In the genomic region with DNA sequence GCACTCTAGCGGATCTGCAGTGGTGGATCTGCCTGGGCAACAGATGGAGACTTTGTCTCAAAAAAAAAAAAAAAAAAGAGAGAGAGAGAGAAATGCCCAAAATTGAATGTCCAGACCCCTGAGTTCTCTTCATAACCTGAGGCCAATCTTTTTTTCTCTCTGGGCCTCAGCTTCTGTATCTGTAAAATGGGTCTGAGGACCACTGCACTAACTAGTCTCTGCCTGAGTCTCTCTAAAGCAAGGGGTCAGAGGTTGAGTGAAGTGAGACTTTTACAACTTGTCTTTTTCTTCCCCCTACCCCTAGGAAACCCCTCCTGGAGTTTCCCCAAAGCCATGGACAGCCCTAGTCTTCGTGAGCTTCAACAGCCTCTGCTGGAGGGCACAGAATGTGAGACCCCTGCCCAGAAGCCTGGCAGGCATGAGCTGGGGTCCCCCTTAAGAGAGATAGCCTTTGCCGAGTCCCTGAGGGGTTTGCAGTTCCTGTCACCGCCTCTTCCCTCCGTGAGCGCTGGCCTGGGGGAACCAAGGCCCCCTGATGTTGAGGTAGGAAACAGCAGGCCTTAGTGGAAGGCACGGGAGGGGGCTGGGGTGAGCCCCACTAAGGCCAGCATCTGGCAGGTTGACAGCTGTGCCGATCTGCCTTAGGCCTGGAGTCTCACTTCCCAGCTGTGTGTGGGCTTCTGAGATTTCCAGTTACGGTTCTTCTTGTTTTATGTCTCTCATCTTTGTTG, we compare ENCODE assay signal across 8 cellular contexts. TPM values are rescaled to one million over a fixed set of nuclear protein-coding genes. Genes with fewer than 3 reads are reported as not detected.
DNase-seq lines count a peak whose midpoint lies in the region; ATAC-seq and TF ChIP-seq lines count a peak whose summit lies in the region.

No MANE protein-coding gene starts in this region.

- H3K4me1 Mint-ChIP-seq in activated B cell treated with CpG ODN at 0.5 μM for 24 hours: peaks cover 23% of the 10 kb centered on the region
- peaks cover 20% of the 10 kb centered on the region for H3K4me1 Mint-ChIP-seq in nephron progenitor cell

- H3K9me3 Mint-ChIP-seq in activated B cell treated with CpG ODN at 0.5 μM for 24 hours (no peaks in the 10 kb centered on the region), nephron progenitor cell (no peaks in the 10 kb centered on the region)

- TF ChIP-seq CTCF in GM12865 (IDR thresholded peaks at IDR 0.05; ENCODE audit: insufficient read depth, low read depth, low read length, missing control alignments): peak; percentile 41
- TF ChIP-seq CTCF in activated B cell treated with CpG ODN at 0.5 μM for 24 hours (IDR thresholded peaks at IDR 0.05): no peak
- TF ChIP-seq CTCF in nephron progenitor cell (IDR thresholded peaks at IDR 0.05): no peak

- CTCF ChIA-PET in activated B cell treated with CpG ODN at 0.5 μM for 24 hours (lab: Charles Lee): no interaction called here

- DNase-seq in GM12865 (ENCODE audit: low read depth) (peak; percentile 75), activated B cell treated with CpG ODN at 0.5 μM for 24 hours (no peak), nephron progenitor cell (peak; percentile 32), DMS153 treated with DMSO at 0.1 percent for 48 hours (lab: John Stamatoyannopoulos, UW; ENCODE audit: unreplicated experiment) (no peak), COLO829 (ENCODE audit: low spot score) (no peak), amygdala (lab: John Stamatoyannopoulos, UW) (no peak)
- no peak for DNase-seq in stimulated activated CD4-positive, alpha-beta T cell treated with anti-CD3 and anti-CD28 coated beads, Interleukin-4, amount 100 ng/mL, for 4 hours

- intact Hi-C loops in activated B cell treated with CpG ODN at 0.5 μM for 24 hours (cut with micrococcal nuclease): no loop called here

- H3K36me3 Mint-ChIP-seq in activated B cell treated with CpG ODN at 0.5 μM for 24 hours (ENCODE audit: low read depth) (peaks cover 4% of the 10 kb centered on the region), nephron progenitor cell (ENCODE audit: low read depth) (peaks cover 17% of the 10 kb centered on the region)

- no peak overlapping the region for H3K4me3 ChIP-seq in GM12865 (ENCODE audit: low read depth, low read length)

- POLR2A ChIA-PET in activated B cell treated with CpG ODN at 0.5 μM for 24 hours (lab: Charles Lee): interaction anchor here (2.9 kb wide), 1 partner anchor 14 kb away, joined by 15 read pairs; a partner anchor contains a TSS

- H3K27me3 Mint-ChIP-seq in activated B cell treated with CpG ODN at 0.5 μM for 24 hours (no peaks in the 10 kb centered on the region), nephron progenitor cell (ENCODE audit: low read depth, poor library complexity) (peaks cover 6% of the 10 kb centered on the region)

- H3K27ac Mint-ChIP-seq in activated B cell treated with CpG ODN at 0.5 μM for 24 hours (peak overlapping the region; percentile 36), nephron progenitor cell (peak overlapping the region; percentile 76)

- H3K4me3 Mint-ChIP-seq in activated B cell treated with CpG ODN at 0.5 μM for 24 hours: no peak overlapping the region
- H3K4me3 Mint-ChIP-seq in nephron progenitor cell: peak overlapping the region; percentile 37

- ATAC-seq in GM21825 (IDR thresholded peaks at IDR 0.05; ENCODE audit: unreplicated experiment): peak; percentile 69
- peak; percentile 88 for ATAC-seq in activated B cell treated with CpG ODN at 0.5 μM for 24 hours (ENCODE audit: low read depth)

RNA-seq across cellular contexts. Expression of a gene that starts 1.8 kb away (rescaled TPM):
- 3.7 and 4.6 TPM in 2 replicates for total RNA-seq in activated B cell treated with CpG ODN at 0.5 μM for 24 hours

RNA-seq across cellular contexts. Expression of a gene that starts 14.2 kb away (rescaled TPM):
- 11.7 and 14.2 TPM in 2 replicates for total RNA-seq in activated B cell treated with CpG ODN at 0.5 μM for 24 hours

RNA-seq across cellular contexts. Expression of a gene that starts 19.0 kb away (rescaled TPM):
- 30.1 and 31.6 TPM in 2 replicates for total RNA-seq in activated B cell treated with CpG ODN at 0.5 μM for 24 hours

RNA-seq across cellular contexts. Expression of a gene that starts 19.5 kb away (rescaled TPM):
- 22.2 and 25.2 TPM in 2 replicates for total RNA-seq in activated B cell treated with CpG ODN at 0.5 μM for 24 hours

RNA-seq across cellular contexts. Expression of a gene that starts 24.4 kb away (rescaled TPM):
- 80.7 and 88.5 TPM in 2 replicates for total RNA-seq in activated B cell treated with CpG ODN at 0.5 μM for 24 hours

Comparison
In these comparisons a context has a peak if more than half of its experiments do, and no peak if none do; other contexts are left out.
1. DNase-seq: peak in GM12865 (single experiment) and nephron progenitor cell (single experiment); none in activated B cell treated with CpG ODN at 0.5 μM for 24 hours (single experiment), DMS153 treated with DMSO at 0.1 percent for 48 hours (single experiment), stimulated activated CD4-positive, alpha-beta T cell treated with anti-CD3 and anti-CD28 coated beads, Interleukin-4, amount 100 ng/mL, for 4 hours (0 of 2), COLO829 (single experiment) and amygdala (0 of 56).